28 cellular contexts compared by ENCODE assay signal in genomic region chr1:175116903-175117302, GRCh38. TPM values are rescaled to one million over a fixed set of nuclear protein-coding genes. Genes with fewer than 3 reads are reported as not detected.
DNase-seq lines count a peak whose midpoint lies in the region; ATAC-seq and TF ChIP-seq lines count a peak whose summit lies in the region.
"Had no signal": no experiment of that assay in that cellular context is flagged by ENCODE, and none has a peak within 500 bp of the region (broad histone marks: within the 10 kb centered on the region; RNA-seq: fewer than 3 reads in every experiment).

No MANE protein-coding gene starts in this region.

- H3K4me3 Mint-ChIP-seq in WTC11: no peak overlapping the region
- H3K4me3 Mint-ChIP-seq: CD14-positive monocyte; CD8-positive, alpha-beta memory T cell had no signal

- peaks cover 24% of the 10 kb centered on the region for H3K9me3 Mint-ChIP-seq in WTC11

- peaks cover 15% of the 10 kb centered on the region; the same call in 1 of the 2 replicates for H3K36me3 Mint-ChIP-seq in WTC11
- H3K36me3 Mint-ChIP-seq: CD14-positive monocyte had no signal

- no peaks in the 10 kb centered on the region for H3K4me1 ChIP-seq in right atrium auricular region
- H3K4me1 ChIP-seq: BE2C had no signal

- TF ChIP-seq CTCF in right atrium auricular region (IDR thresholded peaks at IDR 0.05): no peak
- no peak for TF ChIP-seq CTCF in WTC11 (IDR thresholded peaks at IDR 0.05)

- intact Hi-C loops in Right ventricle myocardium inferior (cut with DNase I): no loop called here

- DNase-seq in right atrium auricular region (ENCODE audit: low spot score) (peak; percentile 54), Right ventricle myocardium inferior (ENCODE audit: missing footprints) (no peak), WTC11 (ENCODE audit: low spot score) (no peak), kidney tubule cell (ENCODE audit: low spot score) (peak; percentile 25), NCI-H2227 (lab: John Stamatoyannopoulos, UW; ENCODE audit: unreplicated experiment) (no peak)
- no peak for DNase-seq in activated naive CD4-positive, alpha-beta T cell (lab: John Stamatoyannopoulos, UW)
- DNase-seq: 8988T; ACHN; BE2C; CD8-positive, alpha-beta memory T cell; DMS153; DND-41; KG1; NCI-H1048; NCI-H1417 treated with DMSO at 0.1 percent for 48 hours; NCI-H1694 treated with DMSO at 0.1 percent for 48 hours; NCI-H2081; NCI-H226; NCI-H510A; NCI-H69; SHP77 treated with DMSO at 0.1 percent for 48 hours had no signal

- peaks cover 0 to 23% of the 10 kb centered on the region in 2 donors for H3K9me3 ChIP-seq in right atrium auricular region
- H3K9me3 ChIP-seq: BE2C had no signal

- no peaks in the 10 kb centered on the region for H3K27me3 ChIP-seq in right atrium auricular region
- H3K27me3 ChIP-seq: BE2C had no signal

- POLR2A ChIA-PET in WTC11 (lab: Charles Lee): no interaction called here

- no peak for TF ChIP-seq POLR2A in GM18505 (IDR thresholded peaks at IDR 0.05; ENCODE audit: borderline replicate concordance, extremely low read depth, insufficient read depth, insufficient read length)

- no peaks in the 10 kb centered on the region; the same call in 1 of the 2 replicates for H3K27me3 Mint-ChIP-seq in WTC11 (ENCODE audit: low read depth)

- H3K4me1 Mint-ChIP-seq in WTC11: no peaks in the 10 kb centered on the region
- H3K4me1 Mint-ChIP-seq: CD14-positive monocyte had no signal

- CTCF ChIA-PET in WTC11 (lab: Charles Lee): interaction anchor here (1.0 to 5.8 kb wide), 4 partner anchors 8 to 88 kb away, joined by 3 to 53 read pairs (median 7); no protein-coding TSS in a partner anchor

- H3K27ac ChIP-seq in right atrium auricular region: no peak overlapping the region
- H3K27ac ChIP-seq: RWPE1, SK-N-MC had no signal

- H3K27ac Mint-ChIP-seq in WTC11: no peak overlapping the region

- no peaks in the 10 kb centered on the region for H3K36me3 ChIP-seq in right atrium auricular region
- H3K36me3 ChIP-seq: BE2C had no signal

- H3K4me3 ChIP-seq in right atrium auricular region: no peak overlapping the region
- H3K4me3 ChIP-seq: SK-N-MC had no signal

- ATAC-seq in Right ventricle myocardium inferior (no peak), WTC11 (peak; percentile 85), GM18505 (IDR thresholded peaks at IDR 0.05; ENCODE audit: unreplicated experiment) (no peak), GM21619 (IDR thresholded peaks at IDR 0.05; ENCODE audit: unreplicated experiment) (no peak)
- ATAC-seq: Panc1 had no signal

TF ChIP-seq in WTC11, 78 proteins besides CTCF, POLR2A, EP300 and RAD21:
- TF ChIP-seq, protein P1, sequence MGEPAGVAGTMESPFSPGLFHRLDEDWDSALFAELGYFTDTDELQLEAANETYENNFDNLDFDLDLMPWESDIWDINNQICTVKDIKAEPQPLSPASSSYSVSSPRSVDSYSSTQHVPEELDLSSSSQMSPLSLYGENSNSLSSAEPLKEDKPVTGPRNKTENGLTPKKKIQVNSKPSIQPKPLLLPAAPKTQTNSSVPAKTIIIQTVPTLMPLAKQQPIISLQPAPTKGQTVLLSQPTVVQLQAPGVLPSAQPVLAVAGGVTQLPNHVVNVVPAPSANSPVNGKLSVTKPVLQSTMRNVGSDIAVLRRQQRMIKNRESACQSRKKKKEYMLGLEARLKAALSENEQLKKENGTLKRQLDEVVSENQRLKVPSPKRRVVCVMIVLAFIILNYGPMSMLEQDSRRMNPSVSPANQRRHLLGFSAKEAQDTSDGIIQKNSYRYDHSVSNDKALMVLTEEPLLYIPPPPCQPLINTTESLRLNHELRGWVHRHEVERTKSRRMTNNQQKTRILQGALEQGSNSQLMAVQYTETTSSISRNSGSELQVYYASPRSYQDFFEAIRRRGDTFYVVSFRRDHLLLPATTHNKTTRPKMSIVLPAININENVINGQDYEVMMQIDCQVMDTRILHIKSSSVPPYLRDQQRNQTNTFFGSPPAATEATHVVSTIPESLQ (CRISPR knock-in tag; IDR thresholded peaks at IDR 0.05): no peak
- no peak for TF ChIP-seq SP1 (CRISPR knock-in tag; conservative IDR thresholded peaks at IDR 0.05)
- TF ChIP-seq USF2 (CRISPR knock-in tag; IDR thresholded peaks at IDR 0.05): no peak
- TF ChIP-seq NR2C2 (CRISPR knock-in tag; IDR thresholded peaks at IDR 0.05): no peak
- no peak for TF ChIP-seq ZNF263 (CRISPR knock-in tag; IDR thresholded peaks at IDR 0.05; ENCODE audit: low read depth)
- no peak for TF ChIP-seq MYBL2 (CRISPR knock-in tag; IDR thresholded peaks at IDR 0.05)
- TF ChIP-seq USF1 (CRISPR knock-in tag; IDR thresholded peaks at IDR 0.05): no peak
- TF ChIP-seq NR3C1 (CRISPR knock-in tag; conservative IDR thresholded peaks at IDR 0.05; ENCODE audit: low read depth): no peak
- no peak for TF ChIP-seq TP53 (CRISPR knock-in tag; IDR thresholded peaks at IDR 0.05)
- TF ChIP-seq SMAD3 (CRISPR knock-in tag; IDR thresholded peaks at IDR 0.05; ENCODE audit: borderline replicate concordance): no peak
- TF ChIP-seq, protein P2, sequence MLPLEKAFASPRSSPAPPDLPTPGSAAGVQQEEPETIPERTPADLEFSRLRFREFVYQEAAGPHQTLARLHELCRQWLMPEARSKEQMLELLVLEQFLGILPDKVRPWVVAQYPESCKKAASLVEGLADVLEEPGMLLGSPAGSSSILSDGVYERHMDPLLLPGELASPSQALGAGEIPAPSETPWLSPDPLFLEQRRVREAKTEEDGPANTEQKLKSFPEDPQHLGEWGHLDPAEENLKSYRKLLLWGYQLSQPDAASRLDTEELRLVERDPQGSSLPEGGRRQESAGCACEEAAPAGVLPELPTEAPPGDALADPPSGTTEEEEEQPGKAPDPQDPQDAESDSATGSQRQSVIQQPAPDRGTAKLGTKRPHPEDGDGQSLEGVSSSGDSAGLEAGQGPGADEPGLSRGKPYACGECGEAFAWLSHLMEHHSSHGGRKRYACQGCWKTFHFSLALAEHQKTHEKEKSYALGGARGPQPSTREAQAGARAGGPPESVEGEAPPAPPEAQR (CRISPR knock-in tag; IDR thresholded peaks at IDR 0.05): no peak

RNA-seq across cellular contexts. Expression of gene TNN, which starts 49.3 kb away (rescaled TPM):
- total RNA-seq in right atrium auricular region (under 1 TPM; 0.63 to 0.79 TPM), Right ventricle myocardium inferior (0.08 TPM), WTC11 (2021) (0.23 to 0.44 TPM (median 0.27 TPM) in 3 replicates)
- total RNA-seq: CD8-positive, alpha-beta memory T cell; OCI-LY7 had no signal

Comparison
In these comparisons a context has a peak if more than half of its experiments do, and no peak if none do; other contexts are left out.
1. DNase-seq: peak in right atrium auricular region (single experiment) and kidney tubule cell (single experiment); none in Right ventricle myocardium inferior (single experiment), WTC11 (single experiment), activated naive CD4-positive, alpha-beta T cell (0 of 4) and NCI-H2227 (single experiment).